In the genomic region with DNA sequence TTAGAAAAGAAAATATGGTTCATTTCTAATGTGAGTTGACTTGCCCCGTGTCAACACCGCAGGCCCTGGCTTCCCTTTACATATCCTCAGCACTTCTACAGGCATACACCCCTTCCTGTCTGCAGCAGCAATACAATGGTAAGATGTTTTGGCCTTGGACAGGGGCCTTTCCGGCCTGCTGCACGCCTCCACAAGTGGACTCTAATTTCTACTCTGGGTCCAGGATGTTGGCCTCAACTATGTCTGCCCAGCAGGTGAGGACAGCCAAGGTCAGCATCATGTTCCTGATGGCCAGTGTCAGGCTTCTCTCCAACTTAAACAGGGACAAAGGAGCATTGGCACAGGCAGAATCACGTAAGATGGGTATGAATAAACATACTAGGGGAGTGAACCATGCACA, we compare ENCODE assay signal across 33 cellular contexts. TPM values are rescaled to one million over a fixed set of nuclear protein-coding genes. Genes with fewer than 3 reads are reported as not detected.
DNase-seq lines count a peak whose midpoint lies in the region; ATAC-seq and TF ChIP-seq lines count a peak whose summit lies in the region.
"Had no signal": no experiment of that assay in that cellular context is flagged by ENCODE, and none has a peak within 500 bp of the region (broad histone marks: within the 10 kb centered on the region; RNA-seq: fewer than 3 reads in every experiment).

No MANE protein-coding gene starts in this region.

- no peak for ATAC-seq in activated T-helper 17 cell treated with anti-CD3 and anti-CD28 coated beads, Interleukin-2, amount 50 U/mL, for 72 hours (replicated peaks)
- ATAC-seq in left ventricle myocardium superior, result peak; percentile 72
- ATAC-seq in HG03571 (IDR thresholded peaks at IDR 0.05; ENCODE audit: unreplicated experiment), result no peak
- no peak for ATAC-seq in GM19351 (IDR thresholded peaks at IDR 0.05; ENCODE audit: unreplicated experiment)
- ATAC-seq: mucosa of descending colon; natural killer cell treated with Interleukin-12 subunit alpha and Interleukin-12 subunit beta and Interleukin-15 and Interleukin-18, amount 100 ng/mL, for 72 hours had no signal

- H3K36me3 Mint-ChIP-seq in activated T-helper 17 cell treated with anti-CD3 and anti-CD28 coated beads, Interleukin-2, amount 50 U/mL, for 72 hours (ENCODE audit: low read depth), result peaks cover 7% of the 10 kb centered on the region
- H3K36me3 Mint-ChIP-seq: activated naive CD8-positive, alpha-beta T cell treated with anti-CD3 and anti-CD28 coated beads for 36 hours; natural killer cell treated with Interleukin-12 subunit alpha and Interleukin-12 subunit beta and Interleukin-15 and Interleukin-18, amount 100 ng/mL, for 72 hours had no signal

- H3K4me1 Mint-ChIP-seq in activated T-helper 17 cell treated with anti-CD3 and anti-CD28 coated beads, Interleukin-2, amount 50 U/mL, for 72 hours, result peaks cover 19% of the 10 kb centered on the region

- peak overlapping the region; percentile 61 for H3K27ac Mint-ChIP-seq in activated T-helper 17 cell treated with anti-CD3 and anti-CD28 coated beads, Interleukin-2, amount 50 U/mL, for 72 hours
- H3K27ac Mint-ChIP-seq: activated CD4-positive, alpha-beta T cell treated with anti-CD3 and anti-CD28 coated beads, Interleukin-2, amount 10 ng/mL, durations not matched to agents 7 days and 5 days; activated naive CD8-positive, alpha-beta T cell treated with anti-CD3 and anti-CD28 coated beads for 36 hours; CD4-positive, alpha-beta memory T cell; natural killer cell treated with Interleukin-12 subunit alpha and Interleukin-12 subunit beta and Interleukin-15 and Interleukin-18, amount 100 ng/mL, for 72 hours had no signal

- intact Hi-C loops in left ventricle myocardium superior (cut with micrococcal nuclease), result loop anchor here (2.0 kb wide), 1 partner anchor 118 kb away; no protein-coding TSS in a partner anchor

- no peak overlapping the region for H3K4me3 Mint-ChIP-seq in activated T-helper 17 cell treated with anti-CD3 and anti-CD28 coated beads, Interleukin-2, amount 50 U/mL, for 72 hours
- H3K4me3 Mint-ChIP-seq: activated CD4-positive, alpha-beta T cell treated with anti-CD3 and anti-CD28 coated beads, Interleukin-2, amount 10 ng/mL, durations not matched to agents 7 days and 5 days; activated naive CD8-positive, alpha-beta T cell treated with anti-CD3 and anti-CD28 coated beads for 36 hours; CD4-positive, alpha-beta memory T cell; natural killer cell treated with Interleukin-12 subunit alpha and Interleukin-12 subunit beta and Interleukin-15 and Interleukin-18, amount 100 ng/mL, for 72 hours had no signal

- H3K4me3 ChIP-seq in LNCaP clone FGC (ENCODE audit: low read depth, low read length), result no peak overlapping the region
- H3K4me3 ChIP-seq: colonic mucosa, mucosa of descending colon, Peyer's patch, SJCRH30, skin epidermis, thoracic aorta, vagina had no signal

- TF ChIP-seq CTCF in LNCaP clone FGC (IDR thresholded peaks at IDR 0.05; ENCODE audit: control insufficient read depth, extremely low read depth, insufficient read depth), result no peak

- no peaks in the 10 kb centered on the region for H3K27me3 Mint-ChIP-seq in activated T-helper 17 cell treated with anti-CD3 and anti-CD28 coated beads, Interleukin-2, amount 50 U/mL, for 72 hours
- H3K27me3 Mint-ChIP-seq: activated CD4-positive, alpha-beta T cell treated with anti-CD3 and anti-CD28 coated beads, Interleukin-2, amount 10 ng/mL, durations not matched to agents 7 days and 5 days; activated naive CD8-positive, alpha-beta T cell treated with anti-CD3 and anti-CD28 coated beads for 36 hours; CD4-positive, alpha-beta memory T cell; natural killer cell treated with Interleukin-12 subunit alpha and Interleukin-12 subunit beta and Interleukin-15 and Interleukin-18, amount 100 ng/mL, for 72 hours had no signal

- no peaks in the 10 kb centered on the region for H3K9me3 Mint-ChIP-seq in activated T-helper 17 cell treated with anti-CD3 and anti-CD28 coated beads, Interleukin-2, amount 50 U/mL, for 72 hours
- H3K9me3 Mint-ChIP-seq: activated CD4-positive, alpha-beta T cell treated with anti-CD3 and anti-CD28 coated beads, Interleukin-2, amount 10 ng/mL, durations not matched to agents 7 days and 5 days; activated naive CD8-positive, alpha-beta T cell treated with anti-CD3 and anti-CD28 coated beads for 36 hours; CD4-positive, alpha-beta memory T cell; natural killer cell treated with Interleukin-12 subunit alpha and Interleukin-12 subunit beta and Interleukin-15 and Interleukin-18, amount 100 ng/mL, for 72 hours had no signal

- DNase-seq in LNCaP clone FGC (ENCODE audit: low read depth), result peak; percentile 53
- no peak for DNase-seq in left ventricle myocardium superior
- peak; percentile 43 for DNase-seq in pulmonary artery endothelial cell (ENCODE audit: low read depth, low spot score)
- no peak for DNase-seq in SW480 (ENCODE audit: low spot score)
- DNase-seq in stimulated activated CD8-positive, alpha-beta memory T cell treated with anti-CD3 and anti-CD28 coated beads, Interleukin-4, amount 100 ng/mL, for 48 hours, result no peak
- DNase-seq: activated CD4-positive, alpha-beta T cell treated with anti-CD3 and anti-CD28 coated beads, Interleukin-2, amount 10 ng/mL, durations not matched to agents 7 days and 5 days; activated gamma-delta T cell; activated naive CD8-positive, alpha-beta T cell treated with anti-CD3 and anti-CD28 coated beads for 36 hours; activated T-cell treated with anti-CD3 and anti-CD28 coated beads, Interleukin-2, amount 50 U/mL, for 1 hour; anterior cingulate cortex; CD4-positive, alpha-beta memory T cell; colonic mucosa; effector CD8-positive, alpha-beta T cell; islet precursor cell; KBM-7; mammary epithelial cell; mucosa of descending colon; NCI-H1417; NCI-H2029; NCI-H2227 treated with DMSO at 0.1 percent for 48 hours; occipital lobe; Peyer's patch; SJCRH30; stimulated activated naive CD8-positive, alpha-beta T cell treated with anti-CD3 and anti-CD28 coated beads, Interleukin-15, Interleukin-2, amounts not matched to agents 100 U/mL and 50 U/mL, for 24 hours; SW 1271; T1000 had no signal

RNA-seq across cellular contexts. Expression of gene C17orf67, which starts 11.0 kb away (rescaled TPM):
- 1 to 10 TPM; 5.0 to 5.6 TPM for total RNA-seq in activated T-helper 17 cell treated with anti-CD3 and anti-CD28 coated beads, Interleukin-2, amount 50 U/mL, for 72 hours
- total RNA-seq in left ventricle myocardium superior (1.1 TPM), pulmonary artery endothelial cell (1.3 and 1.4 TPM in 2 replicates)

RNA-seq across cellular contexts. Expression of gene DGKE, which starts 11.2 kb away (rescaled TPM):
- 10 to 100 TPM; 44.1 to 49.9 TPM for total RNA-seq in activated T-helper 17 cell treated with anti-CD3 and anti-CD28 coated beads, Interleukin-2, amount 50 U/mL, for 72 hours
- total RNA-seq in left ventricle myocardium superior (3.6 TPM), pulmonary artery endothelial cell (6.9 and 12.3 TPM in 2 replicates)

Comparison
In these comparisons a context has a peak if more than half of its experiments do, and no peak if none do; other contexts are left out.
1. DNase-seq: peak in LNCaP clone FGC (single experiment) and pulmonary artery endothelial cell (single experiment); none in left ventricle myocardium superior (single experiment), SW480 (single experiment) and stimulated activated CD8-positive, alpha-beta memory T cell treated with anti-CD3 and anti-CD28 coated beads, Interleukin-4, amount 100 ng/mL, for 48 hours (single experiment).